Comparison of ENCODE assay signal across 8 cellular contexts in the genomic region with DNA sequence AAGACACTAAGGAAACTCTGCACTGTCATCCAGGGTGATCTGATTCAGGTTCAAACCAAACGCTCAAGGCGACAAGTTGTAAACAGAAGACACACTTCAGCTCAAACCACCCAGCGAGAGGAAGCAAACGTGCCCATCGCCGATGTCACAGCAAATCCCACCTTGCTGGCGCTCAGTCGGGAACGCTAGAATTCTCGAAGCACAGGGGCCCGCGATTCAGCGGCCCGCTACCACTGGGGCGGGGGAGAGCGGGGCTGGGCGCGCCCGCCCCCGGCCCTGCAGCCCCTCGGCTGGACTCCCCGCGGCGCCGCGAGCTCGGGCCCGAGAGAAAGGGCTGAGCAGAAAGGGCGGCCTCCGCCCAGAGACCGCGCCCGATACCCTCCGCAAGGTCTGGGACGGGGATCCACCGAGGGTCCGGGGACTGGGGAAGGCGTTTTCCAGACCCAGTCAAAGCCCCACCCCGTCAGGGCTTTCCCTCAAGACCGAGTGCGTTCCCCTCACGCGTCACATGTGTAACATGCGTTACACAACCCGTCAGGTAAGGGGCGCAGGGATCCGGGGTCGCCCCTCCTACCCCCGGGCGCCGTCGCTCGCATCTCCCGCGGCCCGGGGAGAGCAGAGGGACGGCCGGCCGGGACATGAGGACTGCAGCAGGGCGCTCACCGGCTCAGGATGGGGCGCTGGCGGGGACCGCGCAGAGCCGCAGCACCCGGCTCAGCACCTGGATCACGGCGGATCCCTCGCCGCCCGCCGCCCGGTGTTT. TPM values are rescaled to one million over a fixed set of nuclear protein-coding genes. Genes with fewer than 3 reads are reported as not detected.
DNase-seq lines count a peak whose midpoint lies in the region; ATAC-seq, FAIRE-seq and TF ChIP-seq lines count a peak whose summit lies in the region.

No MANE protein-coding gene starts in this region.

- no peaks in the 10 kb centered on the region for H3K27me3 ChIP-seq in CD4-positive, alpha-beta T cell (ENCODE audit: control insufficient read depth, insufficient read depth, low read length)
- no peaks in the 10 kb centered on the region for H3K27me3 ChIP-seq in GM12878 (replicated peaks in 1 of 2; ENCODE audit: control insufficient read depth in 2 of 2, insufficient read depth in 2 of 2, low read length in 1 of 2)

- POLR2A ChIA-PET in CD4-positive, alpha-beta T cell (lab: Charles Lee) = interaction anchor here (2.1 to 5.0 kb wide), 8 partner anchors 9 to 1761 kb away, joined by 7 to 65 read pairs (median 11); a partner anchor contains a TSS
- POLR2A ChIA-PET in GM12878 (lab: Charles Lee) = interaction anchor here (0.6 to 1.1 kb wide), 3 partner anchors 13 to 42 kb away, joined by 3 to 5 read pairs (median 3); no protein-coding TSS in a partner anchor

- no peaks in the 10 kb centered on the region for H3K36me3 ChIP-seq in GM12878 (ENCODE audit: control insufficient read depth in 2 of 2, insufficient read depth in 2 of 2, low read length in 1 of 2)

- H3K4me1 ChIP-seq in GM12878 (ENCODE audit: control insufficient read depth, insufficient read depth, low read length) = no peaks in the 10 kb centered on the region

- in situ Hi-C loops in GM12878 (cut with MboI) = no loop called here

- no peaks in the 10 kb centered on the region for H3K9me3 Mint-ChIP-seq in CD4-positive, alpha-beta T cell

- H3K9ac ChIP-seq in GM12878 (ENCODE audit: control insufficient read depth, insufficient read depth, low read length) = peak overlapping the region; percentile 74

- peak overlapping the region; percentile 93 for H3K4me3 Mint-ChIP-seq in CD4-positive, alpha-beta T cell
- peak overlapping the region; percentile 94 for H3K4me3 Mint-ChIP-seq in T-helper 17 cell

- ATAC-seq in CD4-positive, alpha-beta T cell (ENCODE audit: poor library complexity) = peak; percentile 53
- ATAC-seq in GM19455 (IDR thresholded peaks at IDR 0.05; ENCODE audit: unreplicated experiment) (peak; percentile 60), HG03565 (IDR thresholded peaks at IDR 0.05; ENCODE audit: unreplicated experiment) (peak; percentile 36), T-helper 17 cell (peak; percentile 71), GM12878 (peak; percentile 65)

- no TSS peak for BruUV-seq in GM12878 (replicated peaks; lab: Mats Ljungman, UMichigan)

- peak overlapping the region; percentile 91 for H3K4me3 ChIP-seq in GM12878

- CTCF ChIA-PET in CD4-positive, alpha-beta T cell (lab: Charles Lee) = interaction anchor here (0.6 to 3.0 kb wide), 3 partner anchors 15 to 131 kb away, joined by 3 to 15 read pairs (median 4); no protein-coding TSS in a partner anchor
- CTCF ChIA-PET in GM12878 (lab: Yijun Ruan, JAX) = interaction anchor here (0.6 to 1.5 kb wide), 5 partner anchors 11 to 257 kb away, joined by 3 to 4 read pairs (median 3); no protein-coding TSS in a partner anchor

- under 1% methylated on average over 56 of the region's 74 CpGs for WGBS in GM12878 (ENCODE audit: insufficient coverage, insufficient replicate concordance, low lambda C conversion rate, missing lambda C conversion rate)

- peak; percentile 26 to 75 (median 45) for DNase-seq in CD4-positive, alpha-beta T cell
- DNase-seq in T-helper 17 cell = peak; percentile 57 to 72 (median 65)
- no peak for DNase-seq in GM12878 (ENCODE audit: low read depth, low spot score)
- DNase-seq in iPS-NIHi11 (ENCODE audit: low spot score) = peak; percentile 60
- DNase-seq in stimulated activated CD4-positive, alpha-beta T cell treated with anti-CD3 and anti-CD28 coated beads, Interleukin-12 subunit alpha, Interleukin-12 subunit beta, amount 100 ng/mL, for 48 hours (ENCODE audit: low read depth in 2 of 3, low spot score in 1 of 3) = peak; percentile 9 to 37 (median 34)
- DNase-seq in cortex of kidney (lab: John Stamatoyannopoulos, UW) = no peak

- peak; percentile 71; the same call in 1 of the 2 replicates for TF ChIP-seq POLR2A in GM12878 (IDR thresholded peaks at IDR 0.05; ENCODE audit: low read depth, low read length)

- H3K27ac ChIP-seq in CD4-positive, alpha-beta T cell (ENCODE audit: low read depth, low read length) = peak overlapping the region; percentile 97
- peak overlapping the region; percentile 77 for H3K27ac ChIP-seq in GM12878 (ENCODE audit: control insufficient read depth, insufficient read depth)

- peaks cover 35% of the 10 kb centered on the region for H3K4me1 Mint-ChIP-seq in CD4-positive, alpha-beta T cell (ENCODE audit: low read depth)
- peaks cover 25% of the 10 kb centered on the region for H3K4me1 Mint-ChIP-seq in T-helper 17 cell

- peaks cover 33% of the 10 kb centered on the region for H3K79me2 ChIP-seq in GM12878 (ENCODE audit: control insufficient read depth, insufficient read depth, low read length)

- no peak for TF ChIP-seq RAD21 in GM12878 (IDR thresholded peaks at IDR 0.05; ENCODE audit: insufficient read depth, low read depth, low read length)

- TF ChIP-seq EP300 in GM12878 (IDR thresholded peaks at IDR 0.05; ENCODE audit: borderline replicate concordance in 1 of 2, control insufficient read depth in 1 of 2, low read depth in 2 of 2, low read length in 2 of 2) = no peak

- peaks cover 10% of the 10 kb centered on the region for H3K36me3 Mint-ChIP-seq in CD4-positive, alpha-beta T cell (ENCODE audit: low read depth)
- no peaks in the 10 kb centered on the region for H3K36me3 Mint-ChIP-seq in T-helper 17 cell (ENCODE audit: low read depth)

- FAIRE-seq in GM12878 (lab: Jason Lieb, UNC) = peak; percentile 52

- SMC1A ChIA-PET in GM12878 (lab: Charles Lee; ENCODE audit: uncharacterized antibody, unreplicated experiment) = interaction anchor here (0.6 to 3.7 kb wide), 2 partner anchors 26 to 991 kb away, joined by 3 to 17 read pairs; no protein-coding TSS in a partner anchor

- RAD21 ChIA-PET in GM12878 (lab: Charles Lee; ENCODE audit: unreplicated experiment) = interaction anchor here (1.1 to 1.2 kb wide), 2 partner anchors 43 to 1447 kb away, joined by 3 read pairs; no protein-coding TSS in a partner anchor

- no peaks in the 10 kb centered on the region for H3K27me3 Mint-ChIP-seq in CD4-positive, alpha-beta T cell
- peaks cover 18% of the 10 kb centered on the region for H3K27me3 Mint-ChIP-seq in T-helper 17 cell

- peak overlapping the region; percentile 88 for H2AFZ ChIP-seq in GM12878 (ENCODE audit: control insufficient read depth, low read depth, low read length)

- intact Hi-C loops in CD4-positive, alpha-beta T cell (cut with DNase I, micrococcal nuclease) = loop anchor here (1.0 to 10.0 kb wide), 8 partner anchors 18 to 1924 kb away; a partner anchor contains a TSS
- intact Hi-C loops in GM12878 (cut with micrococcal nuclease; ENCODE audit: unreplicated experiment) = loop anchor here (5.0 kb wide), 2 partner anchors 44 to 201 kb away; a partner anchor contains a TSS

- H3K9me3 ChIP-seq in CD4-positive, alpha-beta T cell (ENCODE audit: control insufficient read depth, low read length) = no peaks in the 10 kb centered on the region
- H3K9me3 ChIP-seq in T-helper 17 cell (ENCODE audit: control insufficient read depth, low read length, poor library complexity, severe bottlenecking) = no peaks in the 10 kb centered on the region
- no peaks in the 10 kb centered on the region for H3K9me3 ChIP-seq in GM12878 (replicated peaks; ENCODE audit: control insufficient read depth, insufficient read depth, low read length)

- H3K27ac Mint-ChIP-seq in CD4-positive, alpha-beta T cell = peak overlapping the region; percentile 93
- peak overlapping the region; percentile 89 for H3K27ac Mint-ChIP-seq in T-helper 17 cell

- TF ChIP-seq CTCF in CD4-positive, alpha-beta T cell (IDR thresholded peaks at IDR 0.05) = no peak
- TF ChIP-seq CTCF in GM12878 (IDR thresholded peaks at IDR 0.05 in 2 of 3, conservative IDR thresholded peaks at IDR 0.05 in 1 of 3; ENCODE audit: control insufficient read depth in 2 of 3, extremely low read depth in 1 of 3, insufficient read depth in 1 of 3, low read depth in 3 of 3, low read length in 3 of 3) = no peak

- H4K20me1 ChIP-seq in GM12878 (ENCODE audit: control insufficient read depth, insufficient read depth) = no peaks in the 10 kb centered on the region

- H3K4me2 ChIP-seq in GM12878 (ENCODE audit: control insufficient read depth, insufficient read depth) = peak overlapping the region; percentile 75

TF ChIP-seq in GM12878, 131 proteins besides CTCF, POLR2A, EP300 and RAD21 (continues in another document):
- TF ChIP-seq NRF1 (conservative IDR thresholded peaks at IDR 0.05; ENCODE audit: low read depth, low read length) (no peak), ASH2L (IDR thresholded peaks at IDR 0.05; ENCODE audit: borderline replicate concordance, low read depth) (peak; percentile 48; the same call in 1 of the 2 replicates), KDM1A (IDR thresholded peaks at IDR 0.05; ENCODE audit: borderline replicate concordance) (no peak)

RNA-seq across cellular contexts. Expression of a gene that starts 0.5 kb away (rescaled TPM):
- total RNA-seq in CD4-positive, alpha-beta T cell = 10 to 100 TPM; 52.0 to 55.2 TPM
- total RNA-seq in T-helper 17 cell = 10 to 100 TPM; 51.8 to 62.4 TPM
- total RNA-seq in GM12878 (2013; cell fraction: nucleolus; rRNA removed) = 67.6 and 70.4 TPM in 2 replicates
- total RNA-seq in GM12878 (2014; rRNA removed) = 21.9 and 28.6 TPM in 2 replicates
- total RNA-seq in GM12878 (2014; rRNA removed; fragmentation: Illumina TruSeq; extraction: Trizol) = 35.2 and 35.9 TPM in 2 replicates
- 26.3 and 27.9 TPM in 2 replicates for total RNA-seq in GM12878 (2021)
- 7.5 TPM for polyA plus RNA-seq in GM12878 (2011; ENCODE audit: low read depth)
- polyA plus RNA-seq in GM12878 (2011; rRNA removed) = 25.5 and 43.6 TPM in 2 replicates
- polyA plus RNA-seq in GM12878 (2011; cell fraction: cytosol; rRNA removed) = 7.8 and 8.4 TPM in 2 replicates
- polyA plus RNA-seq in GM12878 (2011; cell fraction: nucleus; rRNA removed) = 18.1 and 18.6 TPM in 2 replicates
- polyA plus RNA-seq in GM12878 (2012) = 10.5 and 14.7 TPM in 2 replicates
- polyA plus RNA-seq in GM12878 (2014; fragmentation: Illumina TruSeq; extraction: Trizol) = 23.1 and 28.3 TPM in 2 replicates
- 1 to 10 TPM; 6.1 to 7.9 TPM for polyA plus RNA-seq in GM12878 (2014; fragmentation: Nextera tagmentation; extraction: Ambion mirVana)
- polyA plus RNA-seq in GM12878 (2014; rRNA removed) = 13.3 and 18.1 TPM in 2 replicates
- 10 to 100 TPM; 17.9 to 18.0 TPM for polyA plus RNA-seq in GM12878 (2016; fragmentation: Nextera tagmentation; extraction: Ambion mirVana)
- polyA minus RNA-seq in GM12878 (2011; rRNA and poly(A)+ RNA removed) = 25.8 and 42.1 TPM in 2 replicates
- 10.2 and 15.1 TPM in 2 replicates for polyA minus RNA-seq in GM12878 (2011; cell fraction: cytosol; rRNA and poly(A)+ RNA removed)
- polyA minus RNA-seq in GM12878 (2011; cell fraction: nucleus; rRNA and poly(A)+ RNA removed) = 11.1 and 19.0 TPM in 2 replicates

Comparison
In these comparisons a context has a peak if more than half of its experiments do, and no peak if none do; other contexts are left out.
1. DNase-seq: peak in CD4-positive, alpha-beta T cell (10 of 10), T-helper 17 cell (3 of 3), iPS-NIHi11 (single experiment) and stimulated activated CD4-positive, alpha-beta T cell treated with anti-CD3 and anti-CD28 coated beads, Interleukin-12 subunit alpha, Interleukin-12 subunit beta, amount 100 ng/mL, for 48 hours (3 of 3); none in GM12878 (single experiment) and cortex of kidney (single experiment).
2. Peak in every context shown above with its lines, with median percentiles within 50 percentile points of each other: ATAC-seq.